Comparison of ENCODE assay signal across 7 cellular contexts in genomic region chr7:142303650-142304049, GRCh38. TPM values are rescaled to one million over a fixed set of nuclear protein-coding genes. Genes with fewer than 3 reads are reported as not detected.
DNase-seq lines count a peak whose midpoint lies in the region; ATAC-seq and TF ChIP-seq lines count a peak whose summit lies in the region.

No MANE protein-coding gene starts in this region.

- H3K4me3 Mint-ChIP-seq in T-cell: peak overlapping the region in 1 of 3 donors; percentile 4

- H3K27ac Mint-ChIP-seq in T-cell: peak overlapping the region; percentile 19 to 49

- CTCF ChIA-PET in GM10248 (lab: Yijun Ruan, JAX) (interaction anchor here (0.9 to 5.4 kb wide), 17 partner anchors 10 to 648 kb away, joined by 3 to 39 read pairs (median 5); partner anchors contain the start of gene TAS2R38), T-cell (lab: Charles Lee) (interaction anchor here (0.8 to 2.4 kb wide), 10 partner anchors 10 to 911 kb away, joined by 3 to 10 read pairs (median 5); no protein-coding TSS in a partner anchor)

- H3K36me3 Mint-ChIP-seq in T-cell: no peaks in the 10 kb centered on the region

- peaks cover 4 to 25% of the 10 kb centered on the region in 2 donors for H3K27me3 Mint-ChIP-seq in T-cell

- DNase-seq in GM10248 (ENCODE audit: extremely low spot score): no peak
- peak in 1 of 34 experiments; percentile 24 for DNase-seq in T-cell
- peak; percentile 24 for DNase-seq in myocyte (ENCODE audit: low read depth)
- no peak for DNase-seq in stimulated activated CD4-positive, alpha-beta T cell treated with anti-CD3 and anti-CD28 coated beads, Interleukin-4, amount 100 ng/mL, for 1 hour
- no peak for DNase-seq in activated T-cell treated with anti-CD3 and anti-CD28 coated beads, Interleukin-2, amount 50 U/mL, for 1 hour
- DNase-seq in NCI-H1092 (lab: John Stamatoyannopoulos, UW): no peak

- H3K9me3 Mint-ChIP-seq in T-cell: no peaks in the 10 kb centered on the region

- peaks cover 24 to 39% (median 24%) of the 10 kb centered on the region in 3 donors for H3K4me1 Mint-ChIP-seq in T-cell

- peak; percentile 60 for ATAC-seq in HG02798 (IDR thresholded peaks at IDR 0.05; ENCODE audit: poor library complexity, unreplicated experiment)
- ATAC-seq in T-cell (replicated peaks in 1 of 4): peak; percentile 45 to 67 (median 53)

- POLR2A ChIA-PET in GM10248 (lab: Yijun Ruan, JAX): no interaction called here
- POLR2A ChIA-PET in T-cell (lab: Charles Lee): no interaction called here

- peak; percentile 30 for TF ChIP-seq CTCF in GM10248 (IDR thresholded peaks at IDR 0.05; ENCODE audit: control extremely low read depth, extremely low read depth, low read depth, missing control alignments)

RNA-seq across cellular contexts. Expression of gene PRSS58, which starts 45.8 kb away (rescaled TPM):
- total RNA-seq in T-cell (not detected), myocyte (not detected in 2 replicates)
- not detected for polyA plus RNA-seq in myocyte (2012)
